Comparison of ENCODE assay signal across 1 cellular context in the genomic region with DNA sequence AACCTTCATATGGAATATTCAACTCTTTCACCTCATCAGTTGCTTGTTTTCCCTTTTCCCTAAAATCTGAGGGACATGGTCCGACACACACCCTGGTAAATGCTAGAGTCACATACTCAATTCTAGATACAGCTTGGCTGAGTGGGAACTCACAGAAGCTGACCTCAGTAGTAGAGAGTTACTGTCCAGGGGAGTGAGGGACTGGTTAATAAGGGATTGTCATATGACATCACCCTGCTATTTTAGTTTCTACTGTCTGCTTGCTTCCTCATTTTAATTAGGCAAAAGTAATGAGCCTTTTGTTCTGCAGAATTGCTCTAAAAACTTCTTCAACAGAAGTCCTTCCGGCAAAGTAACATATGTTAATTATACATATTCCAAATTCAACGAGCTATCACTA.
TF ChIP-seq lines count a peak whose summit lies in the region.

No MANE protein-coding gene starts in this region.

TF ChIP-seq in GM23338, 12 proteins besides CTCF, POLR2A, EP300 and RAD21 (continued from another document):
- TF ChIP-seq, protein P1, sequence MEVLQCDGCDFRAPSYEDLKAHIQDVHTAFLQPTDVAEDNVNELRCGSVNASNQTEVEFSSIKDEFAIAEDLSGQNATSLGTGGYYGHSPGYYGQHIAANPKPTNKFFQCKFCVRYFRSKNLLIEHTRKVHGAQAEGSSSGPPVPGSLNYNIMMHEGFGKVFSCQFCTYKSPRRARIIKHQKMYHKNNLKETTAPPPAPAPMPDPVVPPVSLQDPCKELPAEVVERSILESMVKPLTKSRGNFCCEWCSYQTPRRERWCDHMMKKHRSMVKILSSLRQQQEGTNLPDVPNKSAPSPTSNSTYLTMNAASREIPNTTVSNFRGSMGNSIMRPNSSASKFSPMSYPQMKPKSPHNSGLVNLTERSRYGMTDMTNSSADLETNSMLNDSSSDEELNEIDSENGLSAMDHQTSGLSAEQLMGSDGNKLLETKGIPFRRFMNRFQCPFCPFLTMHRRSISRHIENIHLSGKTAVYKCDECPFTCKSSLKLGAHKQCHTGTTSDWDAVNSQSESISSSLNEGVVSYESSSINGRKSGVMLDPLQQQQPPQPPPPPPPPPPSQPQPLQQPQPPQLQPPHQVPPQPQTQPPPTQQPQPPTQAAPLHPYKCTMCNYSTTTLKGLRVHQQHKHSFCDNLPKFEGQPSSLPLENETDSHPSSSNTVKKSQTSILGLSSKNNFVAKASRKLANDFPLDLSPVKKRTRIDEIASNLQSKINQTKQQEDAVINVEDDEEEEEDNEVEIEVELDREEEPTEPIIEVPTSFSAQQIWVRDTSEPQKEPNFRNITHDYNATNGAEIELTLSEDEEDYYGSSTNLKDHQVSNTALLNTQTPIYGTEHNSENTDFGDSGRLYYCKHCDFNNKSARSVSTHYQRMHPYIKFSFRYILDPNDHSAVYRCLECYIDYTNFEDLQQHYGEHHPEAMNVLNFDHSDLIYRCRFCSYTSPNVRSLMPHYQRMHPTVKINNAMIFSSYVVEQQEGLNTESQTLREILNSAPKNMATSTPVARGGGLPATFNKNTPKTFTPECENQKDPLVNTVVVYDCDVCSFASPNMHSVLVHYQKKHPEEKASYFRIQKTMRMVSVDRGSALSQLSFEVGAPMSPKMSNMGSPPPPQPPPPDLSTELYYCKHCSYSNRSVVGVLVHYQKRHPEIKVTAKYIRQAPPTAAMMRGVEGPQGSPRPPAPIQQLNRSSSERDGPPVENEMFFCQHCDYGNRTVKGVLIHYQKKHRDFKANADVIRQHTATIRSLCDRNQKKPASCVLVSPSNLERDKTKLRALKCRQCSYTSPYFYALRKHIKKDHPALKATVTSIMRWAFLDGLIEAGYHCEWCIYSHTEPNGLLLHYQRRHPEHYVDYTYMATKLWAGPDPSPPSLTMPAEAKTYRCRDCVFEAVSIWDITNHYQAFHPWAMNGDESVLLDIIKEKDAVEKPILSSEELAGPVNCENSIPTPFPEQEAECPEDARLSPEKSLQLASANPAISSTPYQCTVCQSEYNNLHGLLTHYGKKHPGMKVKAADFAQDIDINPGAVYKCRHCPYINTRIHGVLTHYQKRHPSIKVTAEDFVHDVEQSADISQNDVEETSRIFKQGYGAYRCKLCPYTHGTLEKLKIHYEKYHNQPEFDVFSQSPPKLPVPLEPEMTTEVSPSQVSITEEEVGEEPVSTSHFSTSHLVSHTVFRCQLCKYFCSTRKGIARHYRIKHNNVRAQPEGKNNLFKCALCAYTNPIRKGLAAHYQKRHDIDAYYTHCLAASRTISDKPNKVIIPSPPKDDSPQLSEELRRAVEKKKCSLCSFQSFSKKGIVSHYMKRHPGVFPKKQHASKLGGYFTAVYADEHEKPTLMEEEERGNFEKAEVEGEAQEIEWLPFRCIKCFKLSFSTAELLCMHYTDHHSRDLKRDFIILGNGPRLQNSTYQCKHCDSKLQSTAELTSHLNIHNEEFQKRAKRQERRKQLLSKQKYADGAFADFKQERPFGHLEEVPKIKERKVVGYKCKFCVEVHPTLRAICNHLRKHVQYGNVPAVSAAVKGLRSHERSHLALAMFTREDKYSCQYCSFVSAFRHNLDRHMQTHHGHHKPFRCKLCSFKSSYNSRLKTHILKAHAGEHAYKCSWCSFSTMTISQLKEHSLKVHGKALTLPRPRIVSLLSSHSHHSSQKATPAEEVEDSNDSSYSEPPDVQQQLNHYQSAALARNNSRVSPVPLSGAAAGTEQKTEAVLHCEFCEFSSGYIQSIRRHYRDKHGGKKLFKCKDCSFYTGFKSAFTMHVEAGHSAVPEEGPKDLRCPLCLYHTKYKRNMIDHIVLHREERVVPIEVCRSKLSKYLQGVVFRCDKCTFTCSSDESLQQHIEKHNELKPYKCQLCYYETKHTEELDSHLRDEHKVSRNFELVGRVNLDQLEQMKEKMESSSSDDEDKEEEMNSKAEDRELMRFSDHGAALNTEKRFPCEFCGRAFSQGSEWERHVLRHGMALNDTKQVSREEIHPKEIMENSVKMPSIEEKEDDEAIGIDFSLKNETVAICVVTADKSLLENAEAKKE (CRISPR knock-in tag; IDR thresholded peaks at IDR 0.05) = no peak
- no peak for TF ChIP-seq NANOG (IDR thresholded peaks at IDR 0.05; ENCODE audit: borderline replicate concordance)
